ENCODE assay signal across 19 cellular contexts in the genomic region with DNA sequence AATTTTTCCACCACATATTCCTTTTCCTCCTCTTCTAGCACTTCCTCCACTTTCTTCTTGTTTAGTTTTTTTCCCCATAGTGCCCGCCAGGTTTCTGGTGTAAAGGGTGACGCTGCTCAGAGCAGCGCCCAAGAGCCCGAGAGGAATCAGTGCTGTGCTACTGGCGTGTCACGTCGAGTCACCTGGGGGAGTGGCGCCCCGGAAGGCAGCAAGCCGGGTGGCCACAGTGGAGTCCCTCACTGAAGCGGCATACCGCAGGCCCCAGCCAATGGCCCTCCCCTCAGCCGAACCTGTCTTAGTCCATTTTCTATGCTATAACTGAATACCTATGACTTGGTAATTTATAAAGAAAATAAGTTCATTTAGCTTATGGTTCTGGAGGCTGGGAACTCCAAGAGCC.
"Had no signal": no experiment of that assay in that cellular context is flagged by ENCODE, and none has a peak within 500 bp of the region (broad histone marks: within the 10 kb centered on the region; RNA-seq: fewer than 3 reads in every experiment).

No MANE protein-coding gene starts in this region.

- H3K4me1 Mint-ChIP-seq: endodermal cell had no signal

- H3K27me3 Mint-ChIP-seq: dendritic cell treated with granulocyte-macrophage colony-stimulating factor and Interleukin-4, amounts not matched to agents 40 ng/mL and 50 ng/mL, for 4 days; effector memory CD8-positive, alpha-beta T cell had no signal

- H3K4me3 Mint-ChIP-seq: dendritic cell treated with granulocyte-macrophage colony-stimulating factor and Interleukin-4, amounts not matched to agents 40 ng/mL and 50 ng/mL, for 4 days; effector memory CD8-positive, alpha-beta T cell; endodermal cell had no signal

- H3K27ac Mint-ChIP-seq: dendritic cell treated with granulocyte-macrophage colony-stimulating factor and Interleukin-4, amounts not matched to agents 40 ng/mL and 50 ng/mL, for 4 days; effector memory CD8-positive, alpha-beta T cell; endodermal cell had no signal

- DNase-seq: colonic mucosa; cortex of kidney; dermis blood vessel endothelial cell; dorsolateral prefrontal cortex; effector CD4-positive, alpha-beta T cell; effector CD8-positive, alpha-beta T cell; effector memory CD4-positive, alpha-beta T cell; effector memory CD8-positive, alpha-beta T cell; endodermal cell; erythroblast; esophagus squamous epithelium; foreskin fibroblast; foreskin keratinocyte; foreskin melanocyte; gastrocnemius medialis; head of caudate nucleus; heart left ventricle; heart right ventricle had no signal
